ENCODE assay signal across 10 cellular contexts in genomic region chr11:75275581-75275980, GRCh38. TPM values are rescaled to one million over a fixed set of nuclear protein-coding genes. Genes with fewer than 3 reads are reported as not detected.
A peak's percentile ranks its signal among the peaks of the same experiment; 100 is the strongest.
DNase-seq lines count a peak whose midpoint lies in the region; ATAC-seq and TF ChIP-seq lines count a peak whose summit lies in the region.
"Had no signal": no experiment of that assay in that cellular context is flagged by ENCODE, and none has a peak within 500 bp of the region (broad histone marks: within the 10 kb centered on the region; RNA-seq: fewer than 3 reads in every experiment).

No MANE protein-coding gene starts in this region.

- H3K4me2 ChIP-seq in BLaER1 (peak overlapping the region; percentile 52), OCI-LY7 (ENCODE audit: low read length) (peak overlapping the region; percentile 55)

- POLR2A ChIA-PET in OCI-LY7 (lab: Charles Lee) = interaction anchor here (1.5 kb wide), 1 partner anchor 135 kb away, joined by 5 read pairs; no protein-coding TSS in a partner anchor

- peaks cover 73% of the 10 kb centered on the region for H3K36me3 ChIP-seq in BLaER1
- no peaks in the 10 kb centered on the region for H3K36me3 ChIP-seq in OCI-LY7 (ENCODE audit: insufficient read depth, low read length)
- no peaks in the 10 kb centered on the region for H3K36me3 ChIP-seq in brain microvascular endothelial cell (replicated peaks)
- H3K36me3 ChIP-seq: SJSA1 had no signal

- H3K9me3 Mint-ChIP-seq in activated T-helper 2 cell treated with anti-CD3 and anti-CD28 coated beads, Interferon-gamma antibody, Interleukin-2, Interleukin-4, amounts not matched to agents 10 μg/mL and 5 μg/mL and 100 μg/mL, durations not matched to agents 14 hours and 24 hours and 36 hours = no peaks in the 10 kb centered on the region

- no peaks in the 10 kb centered on the region for H3K9me2 ChIP-seq in OCI-LY7 (ENCODE audit: insufficient read depth, low read length)

- peak overlapping the region; percentile 69 for H3K27ac ChIP-seq in BLaER1
- H3K27ac ChIP-seq in OCI-LY7 (ENCODE audit: low read depth, low read length, poor library complexity, severe bottlenecking) = peak overlapping the region; percentile 44
- no peak overlapping the region for H3K27ac ChIP-seq in brain microvascular endothelial cell
- H3K27ac ChIP-seq: SJSA1 had no signal

- peak; percentile 87 for DNase-seq in OCI-LY7 (ENCODE audit: low spot score)
- DNase-seq in activated T-helper 2 cell treated with anti-CD3 and anti-CD28 coated beads, Interferon-gamma antibody, Interleukin-2, Interleukin-4, amounts not matched to agents 10 μg/mL and 5 μg/mL and 100 μg/mL, durations not matched to agents 14 hours and 24 hours and 36 hours (ENCODE audit: low spot score) = peak; percentile 55
- peak; percentile 66 for DNase-seq in medulla oblongata (ENCODE audit: extremely low spot score)
- peak; percentile 6 to 45 for DNase-seq in stimulated activated CD8-positive, alpha-beta memory T cell treated with anti-CD3 and anti-CD28 coated beads, Interleukin-7, amount 100 ng/mL, for 48 hours (ENCODE audit: extremely low read depth in 1 of 2, low read depth in 1 of 2)
- no peak for DNase-seq in brain microvascular endothelial cell

- peak overlapping the region; percentile 93 for H3K27ac Mint-ChIP-seq in activated T-helper 2 cell treated with anti-CD3 and anti-CD28 coated beads, Interferon-gamma antibody, Interleukin-2, Interleukin-4, amounts not matched to agents 10 μg/mL and 5 μg/mL and 100 μg/mL, durations not matched to agents 14 hours and 24 hours and 36 hours

- BruUV-seq in OCI-LY7 (replicated peaks; lab: Mats Ljungman, UMichigan) = no TSS peak

- H3K4me1 Mint-ChIP-seq in activated T-helper 2 cell treated with anti-CD3 and anti-CD28 coated beads, Interferon-gamma antibody, Interleukin-2, Interleukin-4, amounts not matched to agents 10 μg/mL and 5 μg/mL and 100 μg/mL, durations not matched to agents 14 hours and 24 hours and 36 hours (ENCODE audit: low read depth) = peaks cover 23% of the 10 kb centered on the region

- in situ Hi-C loops in brain microvascular endothelial cell (cut with HindIII; ENCODE audit: low pct_ligation_motif_present, low sequenced_read_pairs) = no loop called here

- H4K20me1 ChIP-seq in BLaER1 (peaks cover 6% of the 10 kb centered on the region; the same call in 1 of the 2 replicates), OCI-LY7 (ENCODE audit: insufficient read depth, low read length) (no peaks in the 10 kb centered on the region)

- peak overlapping the region; percentile 90 for H2AFZ ChIP-seq in OCI-LY7 (ENCODE audit: low read length)

- H3K27me3 Mint-ChIP-seq in activated T-helper 2 cell treated with anti-CD3 and anti-CD28 coated beads, Interferon-gamma antibody, Interleukin-2, Interleukin-4, amounts not matched to agents 10 μg/mL and 5 μg/mL and 100 μg/mL, durations not matched to agents 14 hours and 24 hours and 36 hours (ENCODE audit: low read depth) = no peaks in the 10 kb centered on the region

- no peaks in the 10 kb centered on the region for H3K9me3 ChIP-seq in BLaER1
- H3K9me3 ChIP-seq in OCI-LY7 (ENCODE audit: low read length) = no peaks in the 10 kb centered on the region
- H3K9me3 ChIP-seq: SJSA1 had no signal

- intact Hi-C loops in OCI-LY7 (cut with micrococcal nuclease; ENCODE audit: unreplicated experiment) = no loop called here
- intact Hi-C loops in activated T-helper 2 cell treated with anti-CD3 and anti-CD28 coated beads, Interferon-gamma antibody, Interleukin-2, Interleukin-4, amounts not matched to agents 10 μg/mL and 5 μg/mL and 100 μg/mL, durations not matched to agents 14 hours and 24 hours and 36 hours (cut with micrococcal nuclease) = loop anchor here (10.0 kb wide), 1 partner anchor 259 kb away; no protein-coding TSS in a partner anchor

- peaks cover 9% of the 10 kb centered on the region for H3K36me3 Mint-ChIP-seq in activated T-helper 2 cell treated with anti-CD3 and anti-CD28 coated beads, Interferon-gamma antibody, Interleukin-2, Interleukin-4, amounts not matched to agents 10 μg/mL and 5 μg/mL and 100 μg/mL, durations not matched to agents 14 hours and 24 hours and 36 hours (ENCODE audit: low read depth)

- peak overlapping the region; percentile 54 for H3K4me3 Mint-ChIP-seq in activated T-helper 2 cell treated with anti-CD3 and anti-CD28 coated beads, Interferon-gamma antibody, Interleukin-2, Interleukin-4, amounts not matched to agents 10 μg/mL and 5 μg/mL and 100 μg/mL, durations not matched to agents 14 hours and 24 hours and 36 hours (ENCODE audit: low read depth)

- no peaks in the 10 kb centered on the region for H3K79me2 ChIP-seq in OCI-LY7 (ENCODE audit: insufficient read depth, low read depth, low read length)

- H3K27me3 ChIP-seq in BLaER1 = no peaks in the 10 kb centered on the region
- H3K27me3 ChIP-seq in brain microvascular endothelial cell (replicated peaks) = no peaks in the 10 kb centered on the region
- H3K27me3 ChIP-seq: SJSA1 had no signal

- no peak for ATAC-seq in GM18502 (IDR thresholded peaks at IDR 0.05; ENCODE audit: poor library complexity, unreplicated experiment)
- no peak for ATAC-seq in HG02588 (IDR thresholded peaks at IDR 0.05; ENCODE audit: unreplicated experiment)

- CTCF ChIA-PET in OCI-LY7 (lab: Charles Lee; ENCODE audit: unreplicated experiment) = no interaction called here

- peaks cover 79% of the 10 kb centered on the region for H3K4me1 ChIP-seq in BLaER1
- H3K4me1 ChIP-seq in OCI-LY7 (ENCODE audit: insufficient read depth, low read length, poor library complexity, severe bottlenecking) = peaks cover 14% of the 10 kb centered on the region
- H3K4me1 ChIP-seq: SJSA1 had no signal

- no peak for TF ChIP-seq CTCF in OCI-LY7 (conservative IDR thresholded peaks at IDR 0.05; ENCODE audit: low read length)
- TF ChIP-seq CTCF in brain microvascular endothelial cell (IDR thresholded peaks at IDR 0.05; ENCODE audit: low read depth, low read length, missing control alignments) = no peak

- H3K4me3 ChIP-seq in BLaER1 (no peak overlapping the region), OCI-LY7 (ENCODE audit: low read depth, low read length, poor library complexity, severe bottlenecking) (no peak overlapping the region), brain microvascular endothelial cell (ENCODE audit: low read depth, low read length) (no peak overlapping the region)
- H3K4me3 ChIP-seq: SJSA1 had no signal

- H3K9ac ChIP-seq in BLaER1 = peak overlapping the region; percentile 38; the same call in 1 of the 2 replicates

RNA-seq across cellular contexts. Expression of gene TPBGL, which starts 35.0 kb away (rescaled TPM):
- not detected in 2 replicates for total RNA-seq in OCI-LY7 (2014; rRNA removed; shearing (Covaris generic))
- total RNA-seq in OCI-LY7 (2022) = not detected in 2 replicates
- 0.25 and 0.32 TPM in 2 replicates for total RNA-seq in activated T-helper 2 cell treated with anti-CD3 and anti-CD28 coated beads, Interferon-gamma antibody, Interleukin-2, Interleukin-4, amounts not matched to agents 10 μg/mL and 5 μg/mL and 100 μg/mL, durations not matched to agents 14 hours and 24 hours and 36 hours
- total RNA-seq: Daoy, SJSA1 had no signal
